1 cellular context compared by ENCODE assay signal in genomic region chr1:156727914-156728598, GRCh38.
TF ChIP-seq lines count a peak whose summit lies in the region.

METTL25B (plus strand) TSS chr1:156728469; CDS start chr1:156729105, 636 bp downstream.

TF ChIP-seq in K562, 482 proteins besides CTCF, POLR2A, EP300 and RAD21 (continued from another document and continues in another):
- TF ChIP-seq ARID4B (CRISPR knock-in tag; IDR thresholded peaks at IDR 0.05), result peak; percentile 48; the same call in 1 of the 2 replicates
- TF ChIP-seq GABPB1 (CRISPR knock-in tag; IDR thresholded peaks at IDR 0.05), result peak; percentile 92
- no peak for TF ChIP-seq PHTF2 (CRISPR knock-in tag; IDR thresholded peaks at IDR 0.05)
- no peak for TF ChIP-seq RBM15 (IDR thresholded peaks at IDR 0.05; ENCODE audit: insufficient read depth, low read length)
- no peak for TF ChIP-seq ZNF589 (CRISPR knock-in tag; IDR thresholded peaks at IDR 0.05; ENCODE audit: low read depth)
- TF ChIP-seq ZNF644 (tag; IDR thresholded peaks at IDR 0.05; ENCODE audit: low read depth), result no peak
- TF ChIP-seq RBFOX2 (IDR thresholded peaks at IDR 0.05; ENCODE audit: low read depth, low read length), result peak; percentile 93
- TF ChIP-seq ZBTB40 (IDR thresholded peaks at IDR 0.05), result peak; percentile 93
- no peak for TF ChIP-seq ZBTB40 (CRISPR knock-in tag; IDR thresholded peaks at IDR 0.05)
- TF ChIP-seq PURB (CRISPR knock-in tag; IDR thresholded peaks at IDR 0.05; ENCODE audit: low read depth), result no peak
- TF ChIP-seq TAF9B (IDR thresholded peaks at IDR 0.05; ENCODE audit: partially characterized antibody), result no peak
- TF ChIP-seq ETV5 (CRISPR knock-in tag; IDR thresholded peaks at IDR 0.05; ENCODE audit: low read depth), result peak; percentile 52; the same call in 1 of the 2 replicates
- TF ChIP-seq DPF2 (IDR thresholded peaks at IDR 0.05), result 0 out of 2 replicates have a peak, but pooled peaks have one; percentile 35
- no peak for TF ChIP-seq GTF2B (IDR thresholded peaks at IDR 0.05; ENCODE audit: extremely low read depth, insufficient read length)
- peak; percentile 93; the same call in 1 of the 2 replicates for TF ChIP-seq POLR2G (IDR thresholded peaks at IDR 0.05; ENCODE audit: low read depth, low read length)
- TF ChIP-seq ATF1 (CRISPR knock-in tag; IDR thresholded peaks at IDR 0.05), result peak; percentile 76
- no peak for TF ChIP-seq ATF1 (tag; IDR thresholded peaks at IDR 0.05)
- peak; percentile 56 for TF ChIP-seq RBM22 (IDR thresholded peaks at IDR 0.05; ENCODE audit: low read depth, low read length, poor library complexity, severe bottlenecking)
- peak; percentile 73; the same call in 1 of the 2 replicates for TF ChIP-seq ZNF175 (CRISPR knock-in tag; IDR thresholded peaks at IDR 0.05; ENCODE audit: low read depth)
- TF ChIP-seq PTRF (tag; IDR thresholded peaks at IDR 0.05), result no peak
- no peak for TF ChIP-seq ARID3A (IDR thresholded peaks at IDR 0.05; ENCODE audit: borderline replicate concordance, low read depth, low read length)
- TF ChIP-seq ZNF324 (CRISPR knock-in tag; IDR thresholded peaks at IDR 0.05), result no peak
- peak; percentile 52 for TF ChIP-seq E2F8 (IDR thresholded peaks at IDR 0.05; ENCODE audit: low read depth, partially characterized antibody)
- TF ChIP-seq ZNF41 (CRISPR knock-in tag; conservative IDR thresholded peaks at IDR 0.05), result no peak
- TF ChIP-seq MBD2 (IDR thresholded peaks at IDR 0.05; ENCODE audit: borderline replicate concordance, low read depth), result no peak
- TF ChIP-seq MNT (conservative IDR thresholded peaks at IDR 0.05), result 0 out of 4 replicates have a peak, but pooled peaks of 1 of the 2 experiments have one; percentile 64
- no peak for TF ChIP-seq TCF3 (CRISPR knock-in tag; IDR thresholded peaks at IDR 0.05)
- TF ChIP-seq FOXA3 (CRISPR knock-in tag; conservative IDR thresholded peaks at IDR 0.05 in 1 of 2, IDR thresholded peaks at IDR 0.05 in 1 of 2), result peak in 1 of 2 experiments; percentile 60; a peak in 1 of 4 replicates
- peak; percentile 39 for TF ChIP-seq USF1 (CRISPR knock-in tag; IDR thresholded peaks at IDR 0.05)
- no peak for TF ChIP-seq ZZZ3 (IDR thresholded peaks at IDR 0.05)
- TF ChIP-seq L3MBTL2 (IDR thresholded peaks at IDR 0.05), result 0 out of 2 replicates have a peak, but pooled peaks have one; percentile 8
- no peak for TF ChIP-seq CHD2 (IDR thresholded peaks at IDR 0.05; ENCODE audit: low read depth, low read length)
- peak; percentile 62; the same call in 1 of the 2 replicates for TF ChIP-seq HDAC2 (IDR thresholded peaks at IDR 0.05)
- no peak for TF ChIP-seq CBX8 (IDR thresholded peaks at IDR 0.05; ENCODE audit: borderline replicate concordance, extremely low read depth, low read depth, low read length, poor library complexity, severe bottlenecking)
- TF ChIP-seq ZNF239 (CRISPR knock-in tag; IDR thresholded peaks at IDR 0.05), result no peak
- peak; percentile 54; the same call in 1 of the 2 replicates for TF ChIP-seq MAX (CRISPR knock-in tag; IDR thresholded peaks at IDR 0.05)
- TF ChIP-seq PREB (CRISPR knock-in tag; IDR thresholded peaks at IDR 0.05), result no peak
